In the genomic region with DNA sequence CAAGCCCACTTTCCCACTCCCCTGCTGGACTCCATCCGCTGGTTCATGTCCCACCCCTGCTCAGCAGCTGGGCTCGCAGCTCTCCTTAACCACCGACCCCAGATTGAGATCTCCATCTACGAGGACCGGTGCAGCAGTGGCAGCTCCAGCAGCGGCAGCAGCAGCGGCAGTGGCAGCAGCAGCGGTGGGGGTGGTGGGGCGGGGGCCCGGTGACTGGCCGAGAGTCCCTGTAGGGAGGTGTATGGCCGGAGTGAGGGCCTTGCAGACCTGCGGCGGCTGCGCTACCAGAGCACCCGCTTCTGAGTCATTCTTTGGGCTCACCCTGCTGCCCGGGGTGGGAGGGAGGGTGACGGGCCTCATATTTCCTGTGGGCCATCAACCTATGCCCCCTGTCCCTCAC, we compare ENCODE assay signal across 20 cellular contexts. TPM values are rescaled to one million over a fixed set of nuclear protein-coding genes. Genes with fewer than 3 reads are reported as not detected.
"Had no signal": no experiment of that assay in that cellular context is flagged by ENCODE, and none has a peak within 500 bp of the region (broad histone marks: within the 10 kb centered on the region; RNA-seq: fewer than 3 reads in every experiment).

No MANE protein-coding gene starts in this region.

- H3K4me3 ChIP-seq: colonic mucosa, esophagus squamous epithelium, lung, psoas muscle, right lobe of liver, upper lobe of left lung, vagina had no signal

- H3K4me1 ChIP-seq: colonic mucosa, foreskin keratinocyte, right lobe of liver had no signal

- H3K9me3 ChIP-seq: colonic mucosa, esophagus squamous epithelium, psoas muscle, right lobe of liver, upper lobe of left lung, vagina had no signal

- ATAC-seq: foreskin keratinocyte; left cardiac atrium; left ventricle myocardium superior; natural killer cell treated with Interleukin-12 subunit alpha and Interleukin-12 subunit beta and Interleukin-15 and Interleukin-18, amount 100 ng/mL, for 72 hours; psoas muscle; right lobe of liver had no signal

- DNase-seq: colonic mucosa; dermis blood vessel endothelial cell; esophagus squamous epithelium; foreskin keratinocyte; immature natural killer cell; left cardiac atrium; left ventricle myocardium superior; mesenchymal stem cell; midbrain; psoas muscle; retina; right lobe of liver; stimulated activated CD4-positive, alpha-beta T cell treated with anti-CD3 and anti-CD28 coated beads, Interleukin-15, amount 100 ng/mL, for 24 hours; stimulated activated CD4-positive, alpha-beta T cell treated with anti-CD3 and anti-CD28 coated beads, Interleukin-1b, Interleukin-23, amount 100 ng/mL, for 48 hours; stimulated activated CD4-positive, alpha-beta T cell treated with anti-CD3 and anti-CD28 coated beads, Interleukin-4, amount 100 ng/mL, for 24 hours; stimulated activated naive CD4-positive, alpha-beta T cell had no signal

- H3K27ac ChIP-seq: colonic mucosa, esophagus squamous epithelium, foreskin keratinocyte, psoas muscle, right lobe of liver, upper lobe of left lung, vagina had no signal

- H3K36me3 ChIP-seq: colonic mucosa, esophagus squamous epithelium, right lobe of liver, upper lobe of left lung, vagina had no signal

- H3K27me3 ChIP-seq: colonic mucosa, foreskin keratinocyte, right lobe of liver, upper lobe of left lung, vagina had no signal

RNA-seq across cellular contexts. Expression of a gene that starts 15.8 kb away (rescaled TPM):
- total RNA-seq: left ventricle myocardium superior had no signal
